1 cellular context compared by ENCODE assay signal in the genomic region with DNA sequence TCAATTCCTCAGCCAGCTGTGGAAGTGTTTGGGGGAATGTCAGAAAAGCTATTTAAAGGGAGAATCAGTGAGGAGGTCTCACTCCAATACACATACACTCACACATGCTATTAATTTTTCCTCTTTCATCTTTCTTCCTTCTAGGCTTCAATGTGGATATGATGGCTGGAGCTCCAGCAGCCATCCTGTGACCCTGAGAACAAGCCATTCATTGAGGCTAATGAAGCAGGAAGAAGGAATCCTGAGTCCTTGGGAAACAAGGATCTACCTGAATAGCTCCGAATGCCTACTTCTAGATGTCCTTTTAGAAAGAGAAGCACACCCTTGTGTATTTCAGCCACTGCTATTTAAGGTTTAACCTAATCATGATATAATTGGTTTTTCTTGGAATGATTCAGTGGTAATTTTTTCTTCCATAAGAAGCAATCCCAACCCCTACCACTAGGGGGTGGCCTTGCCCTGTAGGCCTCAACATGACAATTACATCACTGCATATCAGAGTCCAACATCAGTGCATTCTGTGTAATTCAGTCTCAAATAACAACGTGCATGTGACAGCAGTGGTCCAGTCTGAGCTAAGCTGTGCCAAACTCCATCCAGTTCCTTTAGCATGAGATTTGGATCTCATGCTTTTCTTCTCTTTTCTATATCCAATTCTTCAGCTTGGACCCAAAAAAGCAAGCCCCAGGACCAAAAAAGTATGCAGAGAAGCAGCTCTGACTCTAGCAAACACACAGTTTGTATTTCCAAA.
TF ChIP-seq lines count a peak whose summit lies in the region.

No MANE protein-coding gene starts in this region.

TF ChIP-seq in IMR-90, 13 proteins besides CTCF, POLR2A, EP300 and RAD21 (continued from another document):
- TF ChIP-seq, protein P1, sequence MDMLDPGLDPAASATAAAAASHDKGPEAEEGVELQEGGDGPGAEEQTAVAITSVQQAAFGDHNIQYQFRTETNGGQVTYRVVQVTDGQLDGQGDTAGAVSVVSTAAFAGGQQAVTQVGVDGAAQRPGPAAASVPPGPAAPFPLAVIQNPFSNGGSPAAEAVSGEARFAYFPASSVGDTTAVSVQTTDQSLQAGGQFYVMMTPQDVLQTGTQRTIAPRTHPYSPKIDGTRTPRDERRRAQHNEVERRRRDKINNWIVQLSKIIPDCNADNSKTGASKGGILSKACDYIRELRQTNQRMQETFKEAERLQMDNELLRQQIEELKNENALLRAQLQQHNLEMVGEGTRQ (IDR thresholded peaks at IDR 0.05; ENCODE audit: low read depth, low read length), result peak; percentile 41; the same call in 1 of the 2 replicates
- TF ChIP-seq NFE2L2 (IDR thresholded peaks at IDR 0.05; ENCODE audit: low read depth, low read length), result no peak
TF ChIP-seq in IMR-90: peak in this region for 3.
